ENCODE assay signal across 9 cellular contexts in genomic region chr9:137187386-137187785, GRCh38. TPM values are rescaled to one million over a fixed set of nuclear protein-coding genes. Genes with fewer than 3 reads are reported as not detected.
DNase-seq lines count a peak whose midpoint lies in the region; ATAC-seq and TF ChIP-seq lines count a peak whose summit lies in the region.
"Had no signal": no experiment of that assay in that cellular context is flagged by ENCODE, and none has a peak within 500 bp of the region (broad histone marks: within the 10 kb centered on the region; RNA-seq: fewer than 3 reads in every experiment).

No MANE protein-coding gene starts in this region.

- 85% methylated on average over 14 to 15 of the region's 15 CpGs for WGBS in tibial nerve, 2 donors

- intact Hi-C loops in lower lobe of right lung (cut with DNase I), result no loop called here
- intact Hi-C loops in sciatic nerve (cut with DNase I), result loop anchor here (10.0 kb wide), 1 partner anchor 47 kb away; the partner anchor contains the start of gene SLC34A3

- no peak for TF ChIP-seq EP300 in tibial nerve (IDR thresholded peaks at IDR 0.05)

- in situ Hi-C loops in astrocyte of the cerebellum (cut with HindIII; ENCODE audit: low sequenced_read_pairs), result no loop called here

- ATAC-seq in activated T-cell treated with anti-CD3 and anti-CD28 coated beads, Interleukin-2, amount 50 U/mL, for 4 hours, result no peak
- ATAC-seq in lower lobe of right lung, result no peak
- no peak for ATAC-seq in sciatic nerve
- no peak for ATAC-seq in GM21786 (IDR thresholded peaks at IDR 0.05; ENCODE audit: unreplicated experiment)

- H3K27me3 ChIP-seq in lower lobe of right lung (ENCODE audit: low read depth) (no peaks in the 10 kb centered on the region), tibial nerve (no peaks in the 10 kb centered on the region)

- TF ChIP-seq CTCF in astrocyte of the cerebellum (IDR thresholded peaks at IDR 0.05; ENCODE audit: low read depth, low read length, missing control alignments), result no peak
- TF ChIP-seq CTCF in lower lobe of right lung (IDR thresholded peaks at IDR 0.05), result no peak
- no peak for TF ChIP-seq CTCF in tibial nerve (IDR thresholded peaks at IDR 0.05)

- H3K36me3 Mint-ChIP-seq in activated T-cell treated with anti-CD3 and anti-CD28 coated beads, Interleukin-2, amount 50 U/mL, for 4 hours (ENCODE audit: insufficient read depth), result peaks cover 12% of the 10 kb centered on the region

- peaks cover 36% of the 10 kb centered on the region for H3K4me1 Mint-ChIP-seq in activated T-cell treated with anti-CD3 and anti-CD28 coated beads, Interleukin-2, amount 50 U/mL, for 4 hours (ENCODE audit: low read depth)

- H3K9me3 ChIP-seq in lower lobe of right lung (no peaks in the 10 kb centered on the region), tibial nerve (no peaks in the 10 kb centered on the region)

- H3K36me3 ChIP-seq in lower lobe of right lung (peaks cover 68% of the 10 kb centered on the region), tibial nerve (peaks cover 0 to 75% (median 31%) of the 10 kb centered on the region in 3 donors)

- no peak for TF ChIP-seq POLR2A in tibial nerve (IDR thresholded peaks at IDR 0.05)

- H3K4me3 Mint-ChIP-seq in activated T-cell treated with anti-CD3 and anti-CD28 coated beads, Interleukin-2, amount 50 U/mL, for 4 hours, result peak overlapping the region; percentile 90

- no peaks in the 10 kb centered on the region for H3K27me3 Mint-ChIP-seq in activated T-cell treated with anti-CD3 and anti-CD28 coated beads, Interleukin-2, amount 50 U/mL, for 4 hours (ENCODE audit: low read depth)

- H3K4me1 ChIP-seq in lower lobe of right lung (peaks cover 51% of the 10 kb centered on the region), tibial nerve (peaks cover 7 to 58% (median 34%) of the 10 kb centered on the region in 4 donors)

- DNase-seq in activated T-cell treated with anti-CD3 and anti-CD28 coated beads, Interleukin-2, amount 50 U/mL, for 4 hours, result no peak
- DNase-seq in activated T-cell treated with anti-CD3 and anti-CD28 coated beads, Interleukin-2, amount 50 U/mL, for 1 hour, result no peak
- DNase-seq in astrocyte of the cerebellum (ENCODE audit: low read depth) (no peak), lower lobe of right lung (no peak), tibial nerve (ENCODE audit: low spot score in 2 of 2) (no peak), sciatic nerve (ENCODE audit: low spot score) (no peak), NCI-H2171 (lab: John Stamatoyannopoulos, UW) (no peak)
- DNase-seq: activated CD4-positive, alpha-beta T cell treated with anti-CD3 and anti-CD28 coated beads, Interleukin-2, amount 50 U/mL, for 48 hours had no signal

- H3K27ac ChIP-seq in lower lobe of right lung (no peak overlapping the region), tibial nerve (peak overlapping the region in 1 of 4 donors; percentile 96)

- H3K9me3 Mint-ChIP-seq in activated T-cell treated with anti-CD3 and anti-CD28 coated beads, Interleukin-2, amount 50 U/mL, for 4 hours, result no peaks in the 10 kb centered on the region

- H3K4me3 ChIP-seq in astrocyte of the cerebellum (ENCODE audit: low read depth, low read length), result peak overlapping the region; percentile 93
- H3K4me3 ChIP-seq in lower lobe of right lung, result peak overlapping the region; percentile 98
- peak overlapping the region; percentile 78 to 99 (median 91) for H3K4me3 ChIP-seq in tibial nerve

RNA-seq across cellular contexts. Expression of gene ANAPC2, which starts 1.0 kb away (rescaled TPM):
- 10 to 100 TPM; 71.9 to 86.3 (median 73.3) TPM for total RNA-seq in activated T-cell treated with anti-CD3 and anti-CD28 coated beads, Interleukin-2, amount 50 U/mL, for 4 hours
- total RNA-seq in lower lobe of right lung (58.2 TPM), tibial nerve (10 to 100 TPM; 41.6 to 73.0 (median 58.9) TPM), sciatic nerve (52.8 TPM)

RNA-seq across cellular contexts. Expression of gene SSNA1, which starts 1.1 kb away (rescaled TPM):
- total RNA-seq in activated T-cell treated with anti-CD3 and anti-CD28 coated beads, Interleukin-2, amount 50 U/mL, for 4 hours, result 100 to 1,000 TPM; 144 to 156 (median 150) TPM
- total RNA-seq in lower lobe of right lung (57.6 TPM), tibial nerve (10 to 100 TPM; 37.3 to 73.9 (median 53.5) TPM), sciatic nerve (27.6 TPM)

RNA-seq across cellular contexts. Expression of gene TPRN, which starts 13.2 kb away (rescaled TPM):
- total RNA-seq in activated T-cell treated with anti-CD3 and anti-CD28 coated beads, Interleukin-2, amount 50 U/mL, for 4 hours, result 10 to 100 TPM; 15.4 to 15.6 (median 15.5) TPM
- total RNA-seq in lower lobe of right lung (17.8 TPM), tibial nerve (10 to 100 TPM in 1 of 4 donors, 1 to 10 TPM in 3; 6.8 to 12.3 (median 8.9) TPM), sciatic nerve (8.8 TPM)

RNA-seq across cellular contexts. Expression of gene TMEM210, which starts 15.5 kb away (rescaled TPM):
- not detected for total RNA-seq in activated T-cell treated with anti-CD3 and anti-CD28 coated beads, Interleukin-2, amount 50 U/mL, for 4 hours
- not detected for total RNA-seq in lower lobe of right lung
- total RNA-seq in tibial nerve, result not detected
- total RNA-seq in sciatic nerve, result not detected

RNA-seq across cellular contexts. Expression of gene LRRC26, which starts 17.5 kb away (rescaled TPM):
- total RNA-seq in activated T-cell treated with anti-CD3 and anti-CD28 coated beads, Interleukin-2, amount 50 U/mL, for 4 hours, result under 1 TPM in 1 of 3 donors, not detected in 2; 0.18 TPM
- total RNA-seq in lower lobe of right lung (1.0 TPM), tibial nerve (not detected), sciatic nerve (not detected)
